Comparison of ENCODE assay signal across 31 cellular contexts in genomic region chr10:22553452-22553995, GRCh38.
DNase-seq lines count a peak whose midpoint lies in the region; ATAC-seq and TF ChIP-seq lines count a peak whose summit lies in the region.
"Had no signal": no experiment of that assay in that cellular context is flagged by ENCODE, and none has a peak within 500 bp of the region (broad histone marks: within the 10 kb centered on the region; RNA-seq: fewer than 3 reads in every experiment).

No MANE protein-coding gene starts in this region.

- no peak overlapping the region for H3K4me3 Mint-ChIP-seq in activated T-cell treated with anti-CD3 and anti-CD28 coated beads, Interleukin-2, amount 50 U/mL, for 72 hours
- no peak overlapping the region for H3K4me3 Mint-ChIP-seq in activated T-cell treated with anti-CD3 and anti-CD28 coated beads, Interleukin-2, amount 50 U/mL, for 4 hours
- no peak overlapping the region for H3K4me3 Mint-ChIP-seq in activated CD4-positive, alpha-beta T cell treated with anti-CD3 and anti-CD28 coated beads, Interleukin-2, amount 10 ng/mL, durations not matched to agents 24 days and 14 days
- H3K4me3 Mint-ChIP-seq: activated T-helper 1 cell treated with anti-CD3 and anti-CD28 coated beads, Interleukin-12 subunit alpha, Interleukin-12 subunit beta, Interleukin-2, Interleukin-4 antibody, amounts not matched to agents 30 ng/mL and 10 ng/mL and 1 ng/mL, durations not matched to agents 14 hours and 24 hours and 36 hours; CD4-positive, CD25-positive, alpha-beta regulatory T cell; T-helper 1 cell treated with Interleukin-12 subunit alpha and Interleukin-12 subunit beta and Interleukin-4 antibody, amounts not matched to agents 30 μg/mL and 1 μg/mL, for 36 hours had no signal

- H3K36me3 ChIP-seq in neuron (ENCODE audit: insufficient read depth, low read length) (no peaks in the 10 kb centered on the region), brain microvascular endothelial cell (replicated peaks) (peaks cover 3% of the 10 kb centered on the region)

- H3K9me3 Mint-ChIP-seq in activated T-cell treated with anti-CD3 and anti-CD28 coated beads, Interleukin-2, amount 50 U/mL, for 72 hours, result no peaks in the 10 kb centered on the region
- no peaks in the 10 kb centered on the region for H3K9me3 Mint-ChIP-seq in activated T-cell treated with anti-CD3 and anti-CD28 coated beads, Interleukin-2, amount 50 U/mL, for 4 hours
- no peaks in the 10 kb centered on the region for H3K9me3 Mint-ChIP-seq in activated CD4-positive, alpha-beta T cell treated with anti-CD3 and anti-CD28 coated beads, Interleukin-2, amount 10 ng/mL, durations not matched to agents 24 days and 14 days
- H3K9me3 Mint-ChIP-seq: activated T-helper 1 cell treated with anti-CD3 and anti-CD28 coated beads, Interleukin-12 subunit alpha, Interleukin-12 subunit beta, Interleukin-2, Interleukin-4 antibody, amounts not matched to agents 30 ng/mL and 10 ng/mL and 1 ng/mL, durations not matched to agents 14 hours and 24 hours and 36 hours; CD4-positive, CD25-positive, alpha-beta regulatory T cell; T-helper 1 cell treated with Interleukin-12 subunit alpha and Interleukin-12 subunit beta and Interleukin-4 antibody, amounts not matched to agents 30 μg/mL and 1 μg/mL, for 36 hours had no signal

- peaks cover 23% of the 10 kb centered on the region for H3K4me1 ChIP-seq in neuron (ENCODE audit: insufficient read depth, low read length)
- H3K4me1 ChIP-seq: left lung had no signal

- DNase-seq in activated T-cell treated with anti-CD3 and anti-CD28 coated beads, Interleukin-2, amount 50 U/mL, for 72 hours, result no peak
- DNase-seq in activated T-cell treated with anti-CD3 and anti-CD28 coated beads, Interleukin-2, amount 50 U/mL, for 4 hours, result no peak
- no peak for DNase-seq in dorsolateral prefrontal cortex
- no peak for DNase-seq in substantia nigra (lab: John Stamatoyannopoulos, UW)
- DNase-seq in UCSD-AML1 (lab: John Stamatoyannopoulos, UW; ENCODE audit: unreplicated experiment), result no peak
- no peak for DNase-seq in brain microvascular endothelial cell
- DNase-seq in activated CD4-positive, alpha-beta T cell treated with anti-CD3 and anti-CD28 coated beads, Interleukin-2, amount 10 ng/mL, durations not matched to agents 24 days and 14 days, result no peak
- DNase-seq: activated CD4-positive, alpha-beta T cell treated with anti-CD3 and anti-CD28 coated beads, Interleukin-2, amount 50 U/mL, for 4 hours; activated naive CD4-positive, alpha-beta T cell treated with Interleukin-2 at 50 U/mL for 16 hours; amniotic stem cell; CD4-positive, CD25-positive, alpha-beta regulatory T cell; DMS 273 treated with DMSO at 0.1 percent for 48 hours; GOT3; KG1; left lung; mesendoderm; MM.1S; NCI-H1105 treated with DMSO at 0.1 percent for 48 hours; NCI-H187 treated with DMSO at 0.1 percent for 48 hours; NCI-H2171 treated with DMSO at 0.1 percent for 48 hours; NK-92 treated with Interleukin-12 subunit alpha and Interleukin-12 subunit beta, amount 100 ng/mL, for 24 hours; nucleus accumbens; stimulated activated naive CD4-positive, alpha-beta T cell treated with Interleukin-2 at 50 U/mL for 16 hours had no signal

- peaks cover 9% of the 10 kb centered on the region for H3K4me1 Mint-ChIP-seq in activated T-cell treated with anti-CD3 and anti-CD28 coated beads, Interleukin-2, amount 50 U/mL, for 72 hours (ENCODE audit: low read depth)
- H3K4me1 Mint-ChIP-seq in activated T-cell treated with anti-CD3 and anti-CD28 coated beads, Interleukin-2, amount 50 U/mL, for 4 hours (ENCODE audit: low read depth), result peaks cover 15% of the 10 kb centered on the region
- H3K4me1 Mint-ChIP-seq in activated CD4-positive, alpha-beta T cell treated with anti-CD3 and anti-CD28 coated beads, Interleukin-2, amount 10 ng/mL, durations not matched to agents 24 days and 14 days, result peaks cover 14% of the 10 kb centered on the region

- H2AFZ ChIP-seq in neuron (ENCODE audit: low read depth, low read length), result no peak overlapping the region

- in situ Hi-C loops in brain microvascular endothelial cell (cut with HindIII; ENCODE audit: low pct_ligation_motif_present, low sequenced_read_pairs), result no loop called here

- peak in 1 of 2 donors; percentile 59 for ATAC-seq in activated T-cell treated with anti-CD3 and anti-CD28 coated beads, Interleukin-2, amount 50 U/mL, for 72 hours (replicated peaks in 1 of 2)
- no peak for ATAC-seq in activated T-cell treated with anti-CD3 and anti-CD28 coated beads, Interleukin-2, amount 50 U/mL, for 4 hours

- H3K9me3 ChIP-seq in neuron (ENCODE audit: low read length), result no peaks in the 10 kb centered on the region
- H3K9me3 ChIP-seq: left lung, thoracic aorta had no signal

- H3K27me3 Mint-ChIP-seq in activated T-cell treated with anti-CD3 and anti-CD28 coated beads, Interleukin-2, amount 50 U/mL, for 72 hours (ENCODE audit: low read depth), result no peaks in the 10 kb centered on the region
- no peaks in the 10 kb centered on the region for H3K27me3 Mint-ChIP-seq in activated T-cell treated with anti-CD3 and anti-CD28 coated beads, Interleukin-2, amount 50 U/mL, for 4 hours (ENCODE audit: low read depth)
- H3K27me3 Mint-ChIP-seq in activated CD4-positive, alpha-beta T cell treated with anti-CD3 and anti-CD28 coated beads, Interleukin-2, amount 10 ng/mL, durations not matched to agents 24 days and 14 days, result no peaks in the 10 kb centered on the region
- H3K27me3 Mint-ChIP-seq: CD4-positive, CD25-positive, alpha-beta regulatory T cell had no signal

- TF ChIP-seq CTCF in dorsolateral prefrontal cortex (IDR thresholded peaks at IDR 0.05 in 54 of 56, conservative IDR thresholded peaks at IDR 0.05 in 2 of 56; ENCODE audit: low read depth in 1 of 56, partially characterized antibody in 56 of 56) (no peak), brain microvascular endothelial cell (IDR thresholded peaks at IDR 0.05; ENCODE audit: low read depth, low read length, missing control alignments) (no peak)

- H3K27me3 ChIP-seq in dorsolateral prefrontal cortex (no peaks in the 10 kb centered on the region), neuron (ENCODE audit: insufficient read depth, low read length) (no peaks in the 10 kb centered on the region), brain microvascular endothelial cell (replicated peaks) (no peaks in the 10 kb centered on the region)
- H3K27me3 ChIP-seq: left lung had no signal

- H3K4me3 ChIP-seq in dorsolateral prefrontal cortex (no peak overlapping the region), neuron (ENCODE audit: low read length) (peak overlapping the region; percentile 31), brain microvascular endothelial cell (ENCODE audit: low read depth, low read length) (no peak overlapping the region)
- H3K4me3 ChIP-seq: left lung, SK-N-MC, skin epidermis had no signal

- peak overlapping the region in 39 of 59 donors; percentile 9 to 93 (median 85) for H3K27ac ChIP-seq in dorsolateral prefrontal cortex
- H3K27ac ChIP-seq in substantia nigra (ENCODE audit: low read depth, low read length, poor library complexity, severe bottlenecking), result peak overlapping the region; percentile 55
- H3K27ac ChIP-seq in brain microvascular endothelial cell, result no peak overlapping the region
- H3K27ac ChIP-seq: epithelial cell of prostate, HL-60, SK-N-MC had no signal

- H3K27ac Mint-ChIP-seq in activated T-cell treated with anti-CD3 and anti-CD28 coated beads, Interleukin-2, amount 50 U/mL, for 72 hours, result peak overlapping the region; percentile 8
- H3K27ac Mint-ChIP-seq in activated CD4-positive, alpha-beta T cell treated with anti-CD3 and anti-CD28 coated beads, Interleukin-2, amount 10 ng/mL, durations not matched to agents 24 days and 14 days, result no peak overlapping the region
- H3K27ac Mint-ChIP-seq: activated T-helper 1 cell treated with anti-CD3 and anti-CD28 coated beads, Interleukin-12 subunit alpha, Interleukin-12 subunit beta, Interleukin-2, Interleukin-4 antibody, amounts not matched to agents 30 ng/mL and 10 ng/mL and 1 ng/mL, durations not matched to agents 14 hours and 24 hours and 36 hours; T-helper 1 cell treated with Interleukin-12 subunit alpha and Interleukin-12 subunit beta and Interleukin-4 antibody, amounts not matched to agents 30 μg/mL and 1 μg/mL, for 36 hours had no signal

- H3K36me3 Mint-ChIP-seq in activated T-cell treated with anti-CD3 and anti-CD28 coated beads, Interleukin-2, amount 50 U/mL, for 72 hours (ENCODE audit: insufficient read depth in 2 of 2), result peaks cover 0 to 2% of the 10 kb centered on the region in 2 donors
- H3K36me3 Mint-ChIP-seq in activated T-cell treated with anti-CD3 and anti-CD28 coated beads, Interleukin-2, amount 50 U/mL, for 4 hours (ENCODE audit: insufficient read depth), result peaks cover 21% of the 10 kb centered on the region
- H3K36me3 Mint-ChIP-seq in activated CD4-positive, alpha-beta T cell treated with anti-CD3 and anti-CD28 coated beads, Interleukin-2, amount 10 ng/mL, durations not matched to agents 24 days and 14 days (ENCODE audit: low read depth), result peaks cover 26% of the 10 kb centered on the region

- intact Hi-C loops in dorsolateral prefrontal cortex (cut with DNase I), result loop anchor here (5.0 to 10.0 kb wide), 3 partner anchors 116 to 511 kb away; partner anchors contain the start of gene BMI1 (in 1 of the 2)
- intact Hi-C loops in activated CD4-positive, alpha-beta T cell treated with anti-CD3 and anti-CD28 coated beads, Interleukin-2, amount 10 ng/mL, durations not matched to agents 24 days and 14 days (cut with micrococcal nuclease), result no loop called here
